ENCODE assay signal across 8 cellular contexts in genomic region chr9:127778280-127779135, GRCh38. TPM values are rescaled to one million over a fixed set of nuclear protein-coding genes. Genes with fewer than 3 reads are reported as not detected.
DNase-seq lines count a peak whose midpoint lies in the region; ATAC-seq and TF ChIP-seq lines count a peak whose summit lies in the region.

SH2D3C (minus strand) TSS chr9:127778666; CDS start chr9:127778627, 39 bp downstream.

- H3K9me3 Mint-ChIP-seq in activated CD4-positive, alpha-beta T cell treated with anti-CD3 and anti-CD28 coated beads, Interleukin-2, amount 10 ng/mL, durations not matched to agents 24 days and 14 days: no peaks in the 10 kb centered on the region
- H3K9me3 Mint-ChIP-seq in glutamatergic neuron (ENCODE audit: unreplicated experiment): peaks cover 7% of the 10 kb centered on the region

- peak within 1 kb of the TSS; percentile 98 for H3K4me3 Mint-ChIP-seq in activated CD4-positive, alpha-beta T cell treated with anti-CD3 and anti-CD28 coated beads, Interleukin-2, amount 10 ng/mL, durations not matched to agents 24 days and 14 days
- peak within 1 kb of the TSS; percentile 67 for H3K4me3 Mint-ChIP-seq in glutamatergic neuron (ENCODE audit: unreplicated experiment)

- H3K36me3 Mint-ChIP-seq in activated CD4-positive, alpha-beta T cell treated with anti-CD3 and anti-CD28 coated beads, Interleukin-2, amount 10 ng/mL, durations not matched to agents 24 days and 14 days (ENCODE audit: low read depth): peaks cover 14% of the 10 kb centered on the region
- no peaks in the 10 kb centered on the region for H3K36me3 Mint-ChIP-seq in glutamatergic neuron (ENCODE audit: unreplicated experiment)

- ATAC-seq in GM18870 (IDR thresholded peaks at IDR 0.05; ENCODE audit: unreplicated experiment) (peak; percentile 18), HG03175 (IDR thresholded peaks at IDR 0.05; ENCODE audit: unreplicated experiment) (peak; percentile 32)

- intact Hi-C loops in activated CD4-positive, alpha-beta T cell treated with anti-CD3 and anti-CD28 coated beads, Interleukin-2, amount 10 ng/mL, durations not matched to agents 24 days and 14 days (cut with micrococcal nuclease): loop anchor here (2.0 to 5.0 kb wide), 3 partner anchors 14 to 351 kb away; partner anchors contain the start of genes LRSAM1 and RPL12

- DNase-seq in activated CD4-positive, alpha-beta T cell treated with anti-CD3 and anti-CD28 coated beads, Interleukin-2, amount 10 ng/mL, durations not matched to agents 24 days and 14 days: peak; percentile 89
- DNase-seq in glutamatergic neuron (peak; percentile 41), HCEC 1CT (no peak), NCI-H2171 treated with DMSO at 0.1 percent for 48 hours (lab: John Stamatoyannopoulos, UW) (no peak), AG20443 (ENCODE audit: low spot score) (no peak)
- peak; percentile 65 for DNase-seq in stimulated activated CD4-positive, alpha-beta T cell treated with anti-CD3 and anti-CD28 coated beads, Interleukin-15, amount 100 ng/mL, for 24 hours

- H3K27me3 Mint-ChIP-seq in activated CD4-positive, alpha-beta T cell treated with anti-CD3 and anti-CD28 coated beads, Interleukin-2, amount 10 ng/mL, durations not matched to agents 24 days and 14 days: no peaks in the 10 kb centered on the region
- H3K27me3 Mint-ChIP-seq in glutamatergic neuron (ENCODE audit: unreplicated experiment): no peaks in the 10 kb centered on the region

- peaks cover 52% of the 10 kb centered on the region for H3K4me1 Mint-ChIP-seq in activated CD4-positive, alpha-beta T cell treated with anti-CD3 and anti-CD28 coated beads, Interleukin-2, amount 10 ng/mL, durations not matched to agents 24 days and 14 days
- H3K4me1 Mint-ChIP-seq in glutamatergic neuron (ENCODE audit: low read depth, unreplicated experiment): peaks cover 8% of the 10 kb centered on the region

- TF ChIP-seq CTCF in glutamatergic neuron (IDR thresholded peaks at IDR 0.05; ENCODE audit: partially characterized antibody, unreplicated experiment): no peak

- peak within 1 kb of the TSS; percentile 98 for H3K27ac Mint-ChIP-seq in activated CD4-positive, alpha-beta T cell treated with anti-CD3 and anti-CD28 coated beads, Interleukin-2, amount 10 ng/mL, durations not matched to agents 24 days and 14 days
- peak within 1 kb of the TSS; percentile 83 for H3K27ac Mint-ChIP-seq in glutamatergic neuron (ENCODE audit: unreplicated experiment)

RNA-seq across cellular contexts. Expression of gene SH2D3C, which starts in this region (rescaled TPM):
- 22.2 and 23.3 TPM in 2 replicates for total RNA-seq in activated CD4-positive, alpha-beta T cell treated with anti-CD3 and anti-CD28 coated beads, Interleukin-2, amount 10 ng/mL, durations not matched to agents 24 days and 14 days
- total RNA-seq in glutamatergic neuron (ENCODE audit: unreplicated experiment): 71.7 TPM

Comparison
In these comparisons a context has a peak if more than half of its experiments do, and no peak if none do; other contexts are left out.
1. DNase-seq: peak in activated CD4-positive, alpha-beta T cell treated with anti-CD3 and anti-CD28 coated beads, Interleukin-2, amount 10 ng/mL, durations not matched to agents 24 days and 14 days (single experiment), glutamatergic neuron (single experiment) and stimulated activated CD4-positive, alpha-beta T cell treated with anti-CD3 and anti-CD28 coated beads, Interleukin-15, amount 100 ng/mL, for 24 hours (single experiment); none in HCEC 1CT (single experiment), NCI-H2171 treated with DMSO at 0.1 percent for 48 hours (single experiment) and AG20443 (single experiment).